8 cellular contexts compared by ENCODE assay signal in the genomic region with DNA sequence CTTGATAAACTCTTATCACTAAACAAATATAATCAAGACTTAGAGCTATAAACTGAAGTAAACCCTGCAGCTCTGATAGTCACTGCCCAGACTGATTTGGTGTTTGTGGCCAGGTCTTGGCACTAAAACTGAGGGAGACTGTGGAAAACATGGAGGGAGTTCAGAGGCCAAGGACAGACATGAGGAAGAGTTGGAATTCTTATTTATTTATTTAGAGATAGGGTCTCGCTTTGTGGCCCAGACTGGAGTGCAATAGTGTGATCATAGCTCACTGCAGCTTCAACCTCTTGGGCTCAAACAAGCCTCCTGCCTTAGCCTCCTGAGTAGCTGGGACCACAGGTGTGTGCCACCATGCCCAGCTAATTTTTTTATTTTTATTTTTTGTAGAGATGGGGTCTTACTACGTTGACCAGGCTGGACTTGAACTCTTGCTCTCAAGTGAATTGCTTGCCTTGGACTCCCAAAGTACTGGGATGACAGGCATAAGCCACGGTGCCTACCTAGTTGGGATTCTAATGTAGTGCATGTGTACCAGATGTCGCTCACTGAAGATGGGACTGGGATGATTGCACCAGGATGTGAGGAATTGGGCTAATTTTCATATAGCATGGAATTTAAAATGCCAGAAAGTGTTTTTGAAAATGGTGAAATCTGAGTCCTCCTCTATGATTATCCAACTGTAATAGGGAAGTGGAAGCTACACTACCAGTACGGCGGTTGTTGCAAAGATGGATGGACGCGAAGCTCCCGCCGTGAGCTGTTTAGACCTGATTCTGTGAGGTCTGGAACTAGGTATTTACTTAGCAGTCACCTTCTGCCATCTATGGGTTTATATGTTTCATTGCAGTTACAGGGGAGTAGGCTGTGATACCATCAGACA. TPM values are rescaled to one million over a fixed set of nuclear protein-coding genes. Genes with fewer than 3 reads are reported as not detected.
DNase-seq lines count a peak whose midpoint lies in the region; ATAC-seq and TF ChIP-seq lines count a peak whose summit lies in the region.

No MANE protein-coding gene starts in this region.

- peaks cover 63% of the 10 kb centered on the region for H3K4me1 Mint-ChIP-seq in activated naive CD8-positive, alpha-beta T cell treated with anti-CD3 and anti-CD28 coated beads, Interleukin-2, amount 50 U/mL, for 24 hours

- H3K27ac ChIP-seq in SJSA1 (no peak overlapping the region), heart right ventricle (peak overlapping the region in 8 of 10 donors; percentile 8 to 68 (median 38)), rectal smooth muscle tissue (ENCODE audit: low read depth, low read length) (no peak overlapping the region)

- H3K9me3 ChIP-seq in SJSA1 (replicated peaks) (no peaks in the 10 kb centered on the region), heart right ventricle (no peaks in the 10 kb centered on the region)

- DNase-seq in HFF-Myc (ENCODE audit: extremely low read depth, low read depth): peak; percentile 66
- peak; percentile 37 for DNase-seq in NCI-H1092 (lab: John Stamatoyannopoulos, UW)
- peak; percentile 50 to 55 for DNase-seq in SJSA1 (ENCODE audit: low read depth in 1 of 2, low spot score in 2 of 2)
- DNase-seq in activated naive CD8-positive, alpha-beta T cell treated with anti-CD3 and anti-CD28 coated beads, Interleukin-2, amount 50 U/mL, for 24 hours: peak; percentile 45
- peak; percentile 48 to 51 for DNase-seq in heart right ventricle
- DNase-seq in mesenteric fat pad (ENCODE audit: low spot score): no peak

- H3K36me3 Mint-ChIP-seq in activated naive CD8-positive, alpha-beta T cell treated with anti-CD3 and anti-CD28 coated beads, Interleukin-2, amount 50 U/mL, for 24 hours (ENCODE audit: low read depth): no peaks in the 10 kb centered on the region

- no peak overlapping the region for H3K9ac ChIP-seq in rectal smooth muscle tissue (ENCODE audit: low read length)

- peak overlapping the region; percentile 70 for H3K27ac Mint-ChIP-seq in activated naive CD8-positive, alpha-beta T cell treated with anti-CD3 and anti-CD28 coated beads, Interleukin-2, amount 50 U/mL, for 24 hours

- peaks cover 21% of the 10 kb centered on the region for H3K4me1 ChIP-seq in SJSA1 (replicated peaks)
- peaks cover 0 to 51% (median 16%) of the 10 kb centered on the region in 9 donors for H3K4me1 ChIP-seq in heart right ventricle
- no peaks in the 10 kb centered on the region for H3K4me1 ChIP-seq in rectal smooth muscle tissue (ENCODE audit: control insufficient read depth, insufficient read depth, low read length)

- H3K27me3 ChIP-seq in SJSA1 (replicated peaks) (no peaks in the 10 kb centered on the region), heart right ventricle (no peaks in the 10 kb centered on the region), rectal smooth muscle tissue (ENCODE audit: control insufficient read depth, insufficient read depth, low read length) (no peaks in the 10 kb centered on the region)

- peak overlapping the region; percentile 64 for H3K4me3 Mint-ChIP-seq in activated naive CD8-positive, alpha-beta T cell treated with anti-CD3 and anti-CD28 coated beads, Interleukin-2, amount 50 U/mL, for 24 hours

- intact Hi-C loops in heart right ventricle (cut with DNase I): loop anchor here in 9 of 10 donors (1.0 to 10.0 kb wide), 14 partner anchors 90 to 590 kb away; partner anchors contain the start of gene CYP20A1 (in 1 of the 9)

- H3K9me3 Mint-ChIP-seq in activated naive CD8-positive, alpha-beta T cell treated with anti-CD3 and anti-CD28 coated beads, Interleukin-2, amount 50 U/mL, for 24 hours: no peaks in the 10 kb centered on the region

- peak; percentile 62 for ATAC-seq in activated naive CD8-positive, alpha-beta T cell treated with anti-CD3 and anti-CD28 coated beads, Interleukin-2, amount 50 U/mL, for 24 hours
- peak; percentile 59 to 92 (median 84) for ATAC-seq in heart right ventricle

- H3K4me3 ChIP-seq in HFF-Myc (replicated peaks; ENCODE audit: low read depth, low read length) (no peak overlapping the region), SJSA1 (no peak overlapping the region), heart right ventricle (peak overlapping the region in 3 of 10 donors; percentile 20 to 31 (median 28)), rectal smooth muscle tissue (ENCODE audit: low read length) (peak overlapping the region; percentile 34)

- H3K27me3 Mint-ChIP-seq in activated naive CD8-positive, alpha-beta T cell treated with anti-CD3 and anti-CD28 coated beads, Interleukin-2, amount 50 U/mL, for 24 hours: peaks cover 12% of the 10 kb centered on the region

- WGBS in heart right ventricle, 2 donors: 31 to 33% methylated on average over 10 of the region's 10 CpGs

- H3K36me3 ChIP-seq in SJSA1 (no peaks in the 10 kb centered on the region), heart right ventricle (no peaks in the 10 kb centered on the region), rectal smooth muscle tissue (ENCODE audit: control insufficient read depth, insufficient read depth, low read length) (no peaks in the 10 kb centered on the region)

- TF ChIP-seq CTCF in GM12872 (IDR thresholded peaks at IDR 0.05; ENCODE audit: insufficient read depth, low read depth, low read length) (peak; percentile 70), HFF-Myc (IDR thresholded peaks at IDR 0.05; ENCODE audit: low read depth, low read length, missing control alignments) (peak; percentile 55), heart right ventricle (IDR thresholded peaks at IDR 0.05) (peak; percentile 73 to 88 (median 83))

RNA-seq across cellular contexts. Expression of gene CTLA4, which starts 52.7 kb away (rescaled TPM):
- total RNA-seq in SJSA1 (2014; rRNA removed; shearing (Covaris generic)): not detected in 2 replicates
- total RNA-seq in heart right ventricle (1 to 10 TPM in 2 of 10 donors, under 1 TPM in 4, not detected in 4; 0.17 to 1.6 (median 0.72) TPM), mesenteric fat pad (0.64 TPM)
- polyA plus RNA-seq in heart right ventricle: under 1 TPM; 0.13 to 0.29 TPM

Comparison
In these comparisons a context has a peak if more than half of its experiments do, and no peak if none do; other contexts are left out.
1. H3K27ac ChIP-seq: peak in heart right ventricle (8 of 10); none in SJSA1 (single experiment) and rectal smooth muscle tissue (single experiment).
2. Peak in every context shown above with its lines, with median percentiles within 50 percentile points of each other: CTCF ChIP-seq.